Comparison of ENCODE assay signal across 35 cellular contexts in the genomic region with DNA sequence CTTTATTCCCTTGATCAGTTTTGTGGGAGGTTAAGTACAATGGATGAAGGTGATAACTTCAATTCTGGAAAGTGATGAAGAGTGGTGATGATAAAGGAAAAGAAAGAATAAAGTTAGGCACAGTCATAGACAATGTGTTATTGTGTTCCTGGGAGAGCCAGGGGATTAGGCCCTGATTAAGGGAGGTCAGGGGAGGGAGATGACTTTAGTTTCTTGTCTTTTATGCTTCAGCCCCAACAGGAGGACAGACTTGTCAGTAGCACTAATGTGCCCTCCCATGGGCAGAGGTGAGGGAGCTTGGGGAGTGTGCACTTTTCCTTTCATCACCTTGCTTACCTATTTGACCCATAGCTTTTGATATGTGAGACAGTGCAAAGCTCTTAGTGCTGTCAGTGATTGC.
"Had no signal": no experiment of that assay in that cellular context is flagged by ENCODE, and none has a peak within 500 bp of the region (broad histone marks: within the 10 kb centered on the region; RNA-seq: fewer than 3 reads in every experiment).

No MANE protein-coding gene starts in this region.

- H3K27ac ChIP-seq: ascending aorta, cardiac muscle cell, VCaP had no signal

- H3K4me1 ChIP-seq: ascending aorta had no signal

- H3K36me3 ChIP-seq: cardiac muscle cell had no signal

- ATAC-seq: activated CD4-positive, alpha-beta T cell treated with anti-CD3 and anti-CD28 coated beads for 36 hours; activated CD4-positive, CD25-positive, alpha-beta regulatory T cell treated with anti-CD3 and anti-CD28 coated beads, Interleukin-2, amount 50 U/mL, for 24 hours; activated CD8-positive, alpha-beta memory T cell treated with anti-CD3 and anti-CD28 coated beads, Interleukin-2, amount 10 ng/mL, durations not matched to agents 7 days and 5 days; activated CD8-positive, alpha-beta T cell treated with anti-CD3 and anti-CD28 coated beads, Interleukin-2, amount 10 ng/mL, durations not matched to agents 7 days and 5 days; WTC11 had no signal

- H3K27ac Mint-ChIP-seq: activated CD4-positive, alpha-beta memory T cell treated with anti-CD3 and anti-CD28 coated beads, Interleukin-2, amount 10 ng/mL, durations not matched to agents 7 days and 5 days; activated CD4-positive, alpha-beta T cell treated with anti-CD3 and anti-CD28 coated beads for 36 hours; activated CD4-positive, alpha-beta T cell treated with anti-CD3 and anti-CD28 coated beads, Interleukin-2, amount 10 ng/mL, durations not matched to agents 7 days and 5 days; activated CD8-positive, alpha-beta memory T cell treated with anti-CD3 and anti-CD28 coated beads, Interleukin-2, amount 10 ng/mL, durations not matched to agents 7 days and 5 days; activated CD8-positive, alpha-beta T cell treated with anti-CD3 and anti-CD28 coated beads, Interleukin-2, amount 10 ng/mL, durations not matched to agents 7 days and 5 days; activated naive CD4-positive, alpha-beta T cell treated with anti-CD3 and anti-CD28 coated beads, Interleukin-2, amount 10 ng/mL, durations not matched to agents 7 days and 5 days; activated naive CD4-positive, alpha-beta T cell treated with anti-CD3 and anti-CD28 coated beads, Interleukin-2, amount 50 U/mL, for 24 hours; activated naive CD8-positive, alpha-beta T cell; activated T-cell treated with anti-CD3 and anti-CD28 coated beads, Interleukin-2, amount 50 U/mL, for 24 hours; activated T-helper 2 cell treated with anti-CD3 and anti-CD28 coated beads, Interferon-gamma antibody, Interleukin-2, Interleukin-4, amounts not matched to agents 10 μg/mL and 5 μg/mL and 100 μg/mL, durations not matched to agents 14 hours and 24 hours and 36 hours; brain; T-helper 1 cell treated with Interleukin-12 subunit alpha and Interleukin-12 subunit beta and Interleukin-4 antibody, amounts not matched to agents 30 μg/mL and 1 μg/mL, for 36 hours; T-helper 2 cell treated with Interferon-gamma antibody and Interleukin-4, amounts not matched to agents 5 μg/mL and 100 μg/mL, for 36 hours; WTC11 had no signal

- H3K9me3 Mint-ChIP-seq: activated CD4-positive, alpha-beta memory T cell treated with anti-CD3 and anti-CD28 coated beads, Interleukin-2, amount 10 ng/mL, durations not matched to agents 7 days and 5 days; activated CD4-positive, alpha-beta T cell treated with anti-CD3 and anti-CD28 coated beads, Interleukin-2, amount 10 ng/mL, durations not matched to agents 7 days and 5 days; activated naive CD4-positive, alpha-beta T cell treated with anti-CD3 and anti-CD28 coated beads, Interleukin-2, amount 10 ng/mL, durations not matched to agents 7 days and 5 days; activated naive CD4-positive, alpha-beta T cell treated with anti-CD3 and anti-CD28 coated beads, Interleukin-2, amount 50 U/mL, for 24 hours; activated T-cell treated with anti-CD3 and anti-CD28 coated beads, Interleukin-2, amount 50 U/mL, for 24 hours; activated T-helper 2 cell treated with anti-CD3 and anti-CD28 coated beads, Interferon-gamma antibody, Interleukin-2, Interleukin-4, amounts not matched to agents 10 μg/mL and 5 μg/mL and 100 μg/mL, durations not matched to agents 14 hours and 24 hours and 36 hours; central memory CD8-positive, alpha-beta T cell; T-helper 1 cell treated with Interleukin-12 subunit alpha and Interleukin-12 subunit beta and Interleukin-4 antibody, amounts not matched to agents 30 μg/mL and 1 μg/mL, for 36 hours; T-helper 2 cell treated with Interferon-gamma antibody and Interleukin-4, amounts not matched to agents 5 μg/mL and 100 μg/mL, for 36 hours; WTC11 had no signal

- H3K27me3 Mint-ChIP-seq: activated CD4-positive, alpha-beta memory T cell treated with anti-CD3 and anti-CD28 coated beads, Interleukin-2, amount 10 ng/mL, durations not matched to agents 7 days and 5 days; activated CD4-positive, alpha-beta T cell treated with anti-CD3 and anti-CD28 coated beads for 36 hours; activated CD4-positive, alpha-beta T cell treated with anti-CD3 and anti-CD28 coated beads, Interleukin-2, amount 10 ng/mL, durations not matched to agents 7 days and 5 days; activated CD8-positive, alpha-beta memory T cell treated with anti-CD3 and anti-CD28 coated beads, Interleukin-2, amount 10 ng/mL, durations not matched to agents 7 days and 5 days; activated naive CD4-positive, alpha-beta T cell treated with anti-CD3 and anti-CD28 coated beads, Interleukin-2, amount 10 ng/mL, durations not matched to agents 7 days and 5 days; activated naive CD4-positive, alpha-beta T cell treated with anti-CD3 and anti-CD28 coated beads, Interleukin-2, amount 50 U/mL, for 24 hours; activated naive CD8-positive, alpha-beta T cell; activated T-cell treated with anti-CD3 and anti-CD28 coated beads, Interleukin-2, amount 50 U/mL, for 24 hours; brain; central memory CD8-positive, alpha-beta T cell had no signal

- H3K36me3 Mint-ChIP-seq: activated CD8-positive, alpha-beta memory T cell treated with anti-CD3 and anti-CD28 coated beads, Interleukin-2, amount 10 ng/mL, durations not matched to agents 7 days and 5 days; activated naive CD4-positive, alpha-beta T cell treated with anti-CD3 and anti-CD28 coated beads, Interleukin-2, amount 50 U/mL, for 24 hours; activated naive CD8-positive, alpha-beta T cell; brain; WTC11 had no signal

- H3K9me3 ChIP-seq: ascending aorta had no signal

- H3K4me3 Mint-ChIP-seq: activated CD4-positive, alpha-beta memory T cell treated with anti-CD3 and anti-CD28 coated beads, Interleukin-2, amount 10 ng/mL, durations not matched to agents 7 days and 5 days; activated CD4-positive, alpha-beta T cell treated with anti-CD3 and anti-CD28 coated beads for 36 hours; activated CD4-positive, alpha-beta T cell treated with anti-CD3 and anti-CD28 coated beads, Interleukin-2, amount 10 ng/mL, durations not matched to agents 7 days and 5 days; activated CD8-positive, alpha-beta memory T cell treated with anti-CD3 and anti-CD28 coated beads, Interleukin-2, amount 10 ng/mL, durations not matched to agents 7 days and 5 days; activated CD8-positive, alpha-beta T cell treated with anti-CD3 and anti-CD28 coated beads, Interleukin-2, amount 10 ng/mL, durations not matched to agents 7 days and 5 days; activated naive CD4-positive, alpha-beta T cell treated with anti-CD3 and anti-CD28 coated beads, Interleukin-2, amount 10 ng/mL, durations not matched to agents 7 days and 5 days; activated naive CD4-positive, alpha-beta T cell treated with anti-CD3 and anti-CD28 coated beads, Interleukin-2, amount 50 U/mL, for 24 hours; activated naive CD8-positive, alpha-beta T cell; activated T-cell treated with anti-CD3 and anti-CD28 coated beads, Interleukin-2, amount 50 U/mL, for 24 hours; brain; central memory CD8-positive, alpha-beta T cell; T-helper 1 cell treated with Interleukin-12 subunit alpha and Interleukin-12 subunit beta and Interleukin-4 antibody, amounts not matched to agents 30 μg/mL and 1 μg/mL, for 36 hours; T-helper 2 cell treated with Interferon-gamma antibody and Interleukin-4, amounts not matched to agents 5 μg/mL and 100 μg/mL, for 36 hours; WTC11 had no signal

- H3K27me3 ChIP-seq: ascending aorta had no signal

- H3K4me3 ChIP-seq: ascending aorta, cardiac muscle cell had no signal

- H3K4me1 Mint-ChIP-seq: activated CD4-positive, alpha-beta memory T cell treated with anti-CD3 and anti-CD28 coated beads, Interleukin-2, amount 10 ng/mL, durations not matched to agents 7 days and 5 days; activated CD4-positive, alpha-beta T cell treated with anti-CD3 and anti-CD28 coated beads for 36 hours; activated CD4-positive, alpha-beta T cell treated with anti-CD3 and anti-CD28 coated beads, Interleukin-2, amount 10 ng/mL, durations not matched to agents 7 days and 5 days; activated CD8-positive, alpha-beta memory T cell treated with anti-CD3 and anti-CD28 coated beads, Interleukin-2, amount 10 ng/mL, durations not matched to agents 7 days and 5 days; activated naive CD4-positive, alpha-beta T cell treated with anti-CD3 and anti-CD28 coated beads, Interleukin-2, amount 10 ng/mL, durations not matched to agents 7 days and 5 days; activated naive CD4-positive, alpha-beta T cell treated with anti-CD3 and anti-CD28 coated beads, Interleukin-2, amount 50 U/mL, for 24 hours; brain; central memory CD8-positive, alpha-beta T cell; WTC11 had no signal

- DNase-seq: activated CD4-positive, alpha-beta memory T cell treated with anti-CD3 and anti-CD28 coated beads, Interleukin-2, amount 10 ng/mL, durations not matched to agents 7 days and 5 days; activated CD4-positive, alpha-beta T cell treated with anti-CD3 and anti-CD28 coated beads for 1 hour; activated CD4-positive, alpha-beta T cell treated with anti-CD3 and anti-CD28 coated beads for 36 hours; activated CD4-positive, alpha-beta T cell treated with anti-CD3 and anti-CD28 coated beads, Interleukin-2, amount 10 ng/mL, durations not matched to agents 7 days and 5 days; activated CD4-positive, alpha-beta T cell treated with anti-CD3 and anti-CD28 coated beads, Interleukin-2, amount 50 U/mL, for 48 hours; activated CD4-positive, CD25-positive, alpha-beta regulatory T cell; activated CD8-positive, alpha-beta memory T cell treated with anti-CD3 and anti-CD28 coated beads for 24 hours; activated CD8-positive, alpha-beta memory T cell treated with anti-CD3 and anti-CD28 coated beads, Interleukin-2, amount 10 ng/mL, durations not matched to agents 7 days and 5 days; activated CD8-positive, alpha-beta memory T cell treated with anti-CD3 and anti-CD28 coated beads, Interleukin-2, amount 50 U/mL, for 48 hours; activated CD8-positive, alpha-beta T cell treated with anti-CD3 and anti-CD28 coated beads, Interleukin-2, amount 10 ng/mL, durations not matched to agents 7 days and 5 days; activated effector memory CD4-positive, alpha-beta T cell treated with Interleukin-2 at 50 U/mL for 16 hours; activated gamma-delta T cell; activated naive CD4-positive, alpha-beta T cell treated with anti-CD3 and anti-CD28 coated beads, Interleukin-2, amount 10 ng/mL, durations not matched to agents 7 days and 5 days; activated naive CD4-positive, alpha-beta T cell treated with Interleukin-2 at 50 U/mL for 16 hours; activated T-cell treated with anti-CD3 and anti-CD28 coated beads, Interleukin-2, amount 50 U/mL, for 24 hours; activated T-cell treated with anti-CD3 and anti-CD28 coated beads, Interleukin-2, amount 50 U/mL, for 48 hours; amygdala; anterior cingulate cortex; caudate nucleus; cerebellar nuclear complex; T-helper 1 cell; T-helper 2 cell; T-helper 9 cell had no signal
